27 cellular contexts compared by ENCODE assay signal in genomic region chr12:73585136-73585535, GRCh38.
"Had no signal": no experiment of that assay in that cellular context is flagged by ENCODE, and none has a peak within 500 bp of the region (broad histone marks: within the 10 kb centered on the region; RNA-seq: fewer than 3 reads in every experiment).

No MANE protein-coding gene starts in this region.

- H3K27me3 Mint-ChIP-seq: dendritic cell treated with granulocyte-macrophage colony-stimulating factor and Interleukin-4, amounts not matched to agents 40 ng/mL and 50 ng/mL, for 4 days; effector memory CD8-positive, alpha-beta T cell had no signal

- FAIRE-seq: colon, endometrium, endothelial cell of umbilical vein had no signal

- ATAC-seq: effector memory CD8-positive, alpha-beta T cell; esophagus mucosa; foreskin keratinocyte; gastrocnemius medialis; gastroesophageal sphincter; heart left ventricle; heart right ventricle had no signal

- DNase-seq: colonic mucosa; cortex of kidney; dermis blood vessel endothelial cell; dorsolateral prefrontal cortex; effector CD4-positive, alpha-beta T cell; effector CD8-positive, alpha-beta T cell; effector memory CD4-positive, alpha-beta T cell; effector memory CD8-positive, alpha-beta T cell; erythroblast; esophagus squamous epithelium; foreskin fibroblast; foreskin keratinocyte; foreskin melanocyte; gastrocnemius medialis; glutamatergic neuron; head of caudate nucleus; heart left ventricle; heart right ventricle had no signal

- H3K4me3 Mint-ChIP-seq: dendritic cell treated with granulocyte-macrophage colony-stimulating factor and Interleukin-4, amounts not matched to agents 40 ng/mL and 50 ng/mL, for 4 days; effector memory CD8-positive, alpha-beta T cell had no signal

- H3K9me3 ChIP-seq: colonic mucosa, gastrocnemius medialis had no signal

- H3K4me3 ChIP-seq: colonic mucosa, coronary artery, dorsolateral prefrontal cortex, esophagus muscularis mucosa, esophagus squamous epithelium, gastrocnemius medialis, gastroesophageal sphincter, heart left ventricle, heart right ventricle had no signal

- H3K36me3 ChIP-seq: colonic mucosa, esophagus muscularis mucosa, esophagus squamous epithelium, gastrocnemius medialis, gastroesophageal sphincter, heart left ventricle, heart right ventricle had no signal

- H3K27ac ChIP-seq: colonic mucosa, coronary artery, dorsolateral prefrontal cortex, epithelial cell of prostate, esophagus muscularis mucosa, esophagus squamous epithelium, foreskin keratinocyte, gastrocnemius medialis, gastroesophageal sphincter, heart left ventricle, heart right ventricle had no signal

- H3K27ac Mint-ChIP-seq: dendritic cell treated with granulocyte-macrophage colony-stimulating factor and Interleukin-4, amounts not matched to agents 40 ng/mL and 50 ng/mL, for 4 days; effector memory CD8-positive, alpha-beta T cell had no signal

- H3K27me3 ChIP-seq: colonic mucosa, dorsolateral prefrontal cortex, esophagus muscularis mucosa, esophagus squamous epithelium, foreskin keratinocyte, gastrocnemius medialis, gastroesophageal sphincter, heart left ventricle, heart right ventricle had no signal

- H3K4me1 ChIP-seq: colonic mucosa, esophagus muscularis mucosa, esophagus squamous epithelium, foreskin keratinocyte, gastrocnemius medialis, gastroesophageal sphincter, heart left ventricle, heart right ventricle had no signal
